ENCODE assay signal across 16 cellular contexts in the genomic region with DNA sequence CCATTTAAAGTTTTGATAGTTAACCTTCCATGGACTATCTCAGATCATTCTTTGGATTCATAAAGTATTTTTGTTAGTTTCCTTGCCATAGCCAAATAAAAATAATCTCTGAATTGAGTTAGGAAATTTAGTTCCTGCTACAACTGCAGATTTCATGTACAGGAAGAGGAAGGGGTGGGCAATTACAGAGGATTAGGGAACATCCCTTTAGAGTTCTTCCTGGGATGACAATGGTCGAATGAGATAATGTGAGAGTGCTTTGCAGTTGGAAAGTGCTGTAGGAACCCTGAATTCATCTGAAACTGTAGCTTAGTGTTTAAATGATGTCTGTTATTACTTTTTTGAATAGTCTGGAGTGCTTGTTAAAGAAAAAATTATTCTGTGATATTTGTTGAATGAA.
DNase-seq lines count a peak whose midpoint lies in the region; ATAC-seq and TF ChIP-seq lines count a peak whose summit lies in the region.
"Had no signal": no experiment of that assay in that cellular context is flagged by ENCODE, and none has a peak within 500 bp of the region (broad histone marks: within the 10 kb centered on the region; RNA-seq: fewer than 3 reads in every experiment).

No MANE protein-coding gene starts in this region.

- peaks cover 77% of the 10 kb centered on the region for H3F3A ChIP-seq in PC-9 (ENCODE audit: insufficient read depth, low read depth)

- H3K79me2 ChIP-seq in PC-9 (ENCODE audit: low read depth) = peaks cover 97% of the 10 kb centered on the region

- in situ Hi-C loops in GM13977 (cut with MboI; ENCODE audit: low pct_unique_long_range_greater_than_20kb, low sequenced_read_pairs, unreplicated experiment) = no loop called here

- no peaks in the 10 kb centered on the region for H3K9me2 ChIP-seq in PC-9 (ENCODE audit: insufficient read depth)

- ATAC-seq in left lung (peak; percentile 21), HG03280 (IDR thresholded peaks at IDR 0.05; ENCODE audit: unreplicated experiment) (no peak)

- H3K9ac ChIP-seq in skeletal muscle tissue (ENCODE audit: low read depth in 1 of 3, low read length in 3 of 3) = peak overlapping the region in 1 of 3 donors; percentile 23

- H3K4me2 ChIP-seq in PC-9 = no peak overlapping the region

- BruUV-seq in PC-9 (replicated peaks; lab: Mats Ljungman, UMichigan) = no TSS peak

- H3K9me3 ChIP-seq in PC-9 (ENCODE audit: insufficient read depth, low read depth) (no peaks in the 10 kb centered on the region), left lung (no peaks in the 10 kb centered on the region), skeletal muscle tissue (ENCODE audit: control insufficient read depth in 3 of 3, low read length in 3 of 3) (no peaks in the 10 kb centered on the region)

- peaks cover 51% of the 10 kb centered on the region for H4K20me1 ChIP-seq in PC-9 (ENCODE audit: insufficient read depth)

- peaks cover 65% of the 10 kb centered on the region for H3K4me1 ChIP-seq in PC-9 (replicated peaks; ENCODE audit: insufficient read depth)
- H3K4me1 ChIP-seq in left lung = peaks cover 13 to 79% of the 10 kb centered on the region in 2 donors
- H3K4me1 ChIP-seq in skeletal muscle tissue (ENCODE audit: control insufficient read depth in 3 of 3, insufficient read depth in 3 of 3, low read length in 3 of 3) = peaks cover 13 to 31% (median 14%) of the 10 kb centered on the region in 3 donors

- POLR2A ChIA-PET in PC-9 (lab: Charles Lee; ENCODE audit: unreplicated experiment) = no interaction called here

- DNase-seq in CD1c-positive myeloid dendritic cell (ENCODE audit: extremely low spot score) = peak; percentile 61
- no peak for DNase-seq in PC-9
- no peak for DNase-seq in left lung
- DNase-seq in NCI-H1930 (lab: John Stamatoyannopoulos, UW) = no peak
- no peak for DNase-seq in GM13977 (ENCODE audit: low spot score)
- no peak for DNase-seq in DMS 273 treated with DMSO at 0.1 percent for 48 hours (lab: John Stamatoyannopoulos, UW)
- DNase-seq: activated CD4-positive, alpha-beta T cell treated with anti-CD3 and anti-CD28 coated beads for 1 hour; caudate nucleus; effector CD4-positive, alpha-beta T cell; HCEC 1CT; mesenchymal stem cell; NCI-H1417; NCI-H2171 treated with DMSO at 0.1 percent for 48 hours; stimulated activated naive CD4-positive, alpha-beta T cell had no signal

- H3K27ac ChIP-seq in PC-9 = peak overlapping the region; percentile 1; the same call in 1 of the 2 replicates
- H3K27ac ChIP-seq in left lung = peak overlapping the region in 1 of 2 donors; percentile 67
- H3K27ac ChIP-seq in skeletal muscle tissue (ENCODE audit: low read depth, low read length) = peak overlapping the region; percentile 31

- H3K36me3 ChIP-seq in PC-9 (ENCODE audit: low read depth) = peaks cover 40% of the 10 kb centered on the region
- no peaks in the 10 kb centered on the region for H3K36me3 ChIP-seq in left lung
- no peaks in the 10 kb centered on the region for H3K36me3 ChIP-seq in skeletal muscle tissue (ENCODE audit: control insufficient read depth in 3 of 3, insufficient read depth in 3 of 3, low read length in 3 of 3)

- no peak overlapping the region for H2AFZ ChIP-seq in PC-9

- no peaks in the 10 kb centered on the region for H3K27me3 ChIP-seq in PC-9 (ENCODE audit: insufficient read depth, low read depth)
- no peaks in the 10 kb centered on the region for H3K27me3 ChIP-seq in left lung
- H3K27me3 ChIP-seq in skeletal muscle tissue (ENCODE audit: control insufficient read depth in 3 of 3, insufficient read depth in 3 of 3, low read length in 3 of 3) = no peaks in the 10 kb centered on the region

- H3K4me3 ChIP-seq in PC-9 (no peak overlapping the region), left lung (no peak overlapping the region), skeletal muscle tissue (ENCODE audit: low read length in 3 of 3) (no peak overlapping the region)

- TF ChIP-seq CTCF in PC-9 (conservative IDR thresholded peaks at IDR 0.05) (no peak), left lung (IDR thresholded peaks at IDR 0.05) (no peak), GM13977 (IDR thresholded peaks at IDR 0.05; ENCODE audit: extremely low read depth, insufficient read depth, missing control alignments) (no peak)

- intact Hi-C loops in PC-9 (cut with micrococcal nuclease; ENCODE audit: unreplicated experiment) = no loop called here
- intact Hi-C loops in left lung (cut with DNase I) = no loop called here

- CTCF ChIA-PET in PC-9 (lab: Charles Lee) = no interaction called here
